In the genomic region with DNA sequence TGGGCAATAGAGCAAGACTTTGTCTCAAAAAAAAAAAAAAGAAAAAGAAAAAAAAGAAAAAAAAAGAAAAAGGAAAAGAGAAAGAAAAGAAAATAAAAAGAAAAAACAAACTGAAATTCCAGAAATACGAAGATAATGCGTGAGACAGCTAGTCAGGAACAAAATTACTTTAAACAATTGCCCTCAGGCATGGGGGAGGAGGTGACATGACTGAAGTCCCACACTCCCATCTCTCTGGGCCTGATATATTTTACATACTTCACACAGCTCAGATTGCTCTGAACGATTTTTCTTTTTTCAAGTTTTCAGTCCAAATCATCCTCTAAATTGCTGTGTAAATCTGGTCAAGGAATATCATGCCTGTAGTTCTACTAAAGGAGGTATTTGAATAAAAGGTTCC, we compare ENCODE assay signal across 34 cellular contexts.
"Had no signal": no experiment of that assay in that cellular context is flagged by ENCODE, and none has a peak within 500 bp of the region (broad histone marks: within the 10 kb centered on the region; RNA-seq: fewer than 3 reads in every experiment).

No MANE protein-coding gene starts in this region.

- H3K27me3 ChIP-seq: MG63 had no signal

- H3K27ac ChIP-seq: KMS-11 had no signal

- H3K4me2 ChIP-seq: KMS-11 had no signal

- H3K4me3 ChIP-seq: MG63 had no signal

- H3K36me3 ChIP-seq: MG63 had no signal

- H3K9me3 ChIP-seq: MG63 had no signal

- H3K9ac ChIP-seq: KMS-11 had no signal

- DNase-seq: Karpas-422, Kasumi-1, KG1, MG63, MM.1S, MV-4-11, NCI-H1048, NCI-H1092, NCI-H1092 treated with DMSO at 0.1 percent for 48 hours, NCI-H1105, NCI-H1105 treated with DMSO at 0.1 percent for 48 hours, NCI-H1417, NCI-H1417 treated with DMSO at 0.1 percent for 48 hours, NCI-H1436, NCI-H1436 treated with DMSO at 0.1 percent for 48 hours, NCI-H146, NCI-H1694, NCI-H1694 treated with DMSO at 0.1 percent for 48 hours, NCI-H187, NCI-H187 treated with DMSO at 0.1 percent for 48 hours, NCI-H1930, NCI-H2029, NCI-H2029 treated with DMSO at 0.1 percent for 48 hours, NCI-H2081, NCI-H2081 treated with DMSO at 0.1 percent for 48 hours, NCI-H2107, NCI-H2171, NCI-H2171 treated with DMSO at 0.1 percent for 48 hours, NCI-H2227 treated with DMSO at 0.1 percent for 48 hours, NCI-H226, NCI-H345, NCI-H446, NCI-H446 treated with DMSO at 0.1 percent for 48 hours had no signal
